In genomic region chr2:62145478-62146100, GRCh38 we compare ENCODE assay signal across 1 cellular context.
TF ChIP-seq lines count a peak whose summit lies in the region.

No MANE protein-coding gene starts in this region.

TF ChIP-seq in GM12878, 131 proteins besides CTCF, POLR2A, EP300 and RAD21 (continued from another document):
- TF ChIP-seq, protein P1, sequence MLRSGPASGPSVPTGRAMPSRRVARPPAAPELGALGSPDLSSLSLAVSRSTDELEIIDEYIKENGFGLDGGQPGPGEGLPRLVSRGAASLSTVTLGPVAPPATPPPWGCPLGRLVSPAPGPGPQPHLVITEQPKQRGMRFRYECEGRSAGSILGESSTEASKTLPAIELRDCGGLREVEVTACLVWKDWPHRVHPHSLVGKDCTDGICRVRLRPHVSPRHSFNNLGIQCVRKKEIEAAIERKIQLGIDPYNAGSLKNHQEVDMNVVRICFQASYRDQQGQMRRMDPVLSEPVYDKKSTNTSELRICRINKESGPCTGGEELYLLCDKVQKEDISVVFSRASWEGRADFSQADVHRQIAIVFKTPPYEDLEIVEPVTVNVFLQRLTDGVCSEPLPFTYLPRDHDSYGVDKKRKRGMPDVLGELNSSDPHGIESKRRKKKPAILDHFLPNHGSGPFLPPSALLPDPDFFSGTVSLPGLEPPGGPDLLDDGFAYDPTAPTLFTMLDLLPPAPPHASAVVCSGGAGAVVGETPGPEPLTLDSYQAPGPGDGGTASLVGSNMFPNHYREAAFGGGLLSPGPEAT (IDR thresholded peaks at IDR 0.05; ENCODE audit: low read depth) = peak; percentile 77
- no peak for TF ChIP-seq MYC (IDR thresholded peaks at IDR 0.05; ENCODE audit: insufficient read depth, insufficient read length, insufficient replicate concordance, low read length, severe bottlenecking)
- no peak; the same call in 1 of the 2 replicates for TF ChIP-seq EED (IDR thresholded peaks at IDR 0.05; ENCODE audit: low read depth)
- TF ChIP-seq SMARCA5 (IDR thresholded peaks at IDR 0.05) = no peak
- peak; percentile 84 for TF ChIP-seq SMAD1 (IDR thresholded peaks at IDR 0.05; ENCODE audit: low read depth, partially characterized antibody)
- TF ChIP-seq ZNF274 (IDR thresholded peaks at IDR 0.05; ENCODE audit: insufficient read depth, insufficient read length) = no peak
- TF ChIP-seq ZNF217 (IDR thresholded peaks at IDR 0.05) = no peak
- no peak for TF ChIP-seq ZSCAN29 (IDR thresholded peaks at IDR 0.05)
